In genomic region chr2:238442257-238442656, GRCh38 we compare ENCODE assay signal across 6 cellular contexts. TPM values are rescaled to one million over a fixed set of nuclear protein-coding genes. Genes with fewer than 3 reads are reported as not detected.
A peak's percentile ranks its signal among the peaks of the same experiment; 100 is the strongest.
DNase-seq lines count a peak whose midpoint lies in the region; ATAC-seq and TF ChIP-seq lines count a peak whose summit lies in the region.
"Not testable (repeated sequence)": the region's sequence is repeated elsewhere in the genome, so short reads cannot be mapped to it uniquely, and the experiment has no call there.

No MANE protein-coding gene starts in this region.

- not testable (repeated sequence) for TF ChIP-seq CTCF in CD4-positive, alpha-beta T cell (IDR thresholded peaks at IDR 0.05); HFFc6 (IDR thresholded peaks at IDR 0.05); RWPE2 (IDR thresholded peaks at IDR 0.05; ENCODE audit: poor library complexity, severe bottlenecking); MCF 10A (IDR thresholded peaks at IDR 0.05; ENCODE audit: unreplicated experiment); liver (IDR thresholded peaks at IDR 0.05; ENCODE audit: low read depth, low read length, missing input control); progenitor cell of endocrine pancreas (IDR thresholded peaks at IDR 0.05; ENCODE audit: unreplicated experiment)

- H3K4me3 Mint-ChIP-seq in CD4-positive, alpha-beta T cell; MCF 10A (ENCODE audit: unreplicated experiment); progenitor cell of endocrine pancreas (ENCODE audit: low read depth): not testable (repeated sequence)
- peak overlapping the region; percentile 32; the same call in 1 of the 2 replicates for H3K4me3 Mint-ChIP-seq in HFFc6

- ATAC-seq in CD4-positive, alpha-beta T cell (ENCODE audit: poor library complexity); RWPE2 (ENCODE audit: low read depth): not testable (repeated sequence)

- H3K27me3 Mint-ChIP-seq in CD4-positive, alpha-beta T cell; HFFc6 (ENCODE audit: insufficient read depth); MCF 10A (ENCODE audit: insufficient read depth, unreplicated experiment); progenitor cell of endocrine pancreas: not testable (repeated sequence)

- H3K4me1 ChIP-seq in RWPE2 (ENCODE audit: insufficient read depth, poor library complexity, severe bottlenecking) (peaks cover 55% of the 10 kb centered on the region), liver (ENCODE audit: control insufficient read depth in 4 of 4, insufficient read depth in 4 of 4, low read length in 3 of 4) (peaks cover 18 to 35% (median 23%) of the 10 kb centered on the region in 4 donors)

- CTCF ChIA-PET in CD4-positive, alpha-beta T cell (lab: Charles Lee); MCF 10A (lab: Yijun Ruan, JAX): not testable (repeated sequence)

- H3K4me1 Mint-ChIP-seq in CD4-positive, alpha-beta T cell (ENCODE audit: low read depth): peaks cover 46% of the 10 kb centered on the region
- peaks cover 80% of the 10 kb centered on the region for H3K4me1 Mint-ChIP-seq in HFFc6 (ENCODE audit: low read depth)
- peaks cover 25% of the 10 kb centered on the region for H3K4me1 Mint-ChIP-seq in MCF 10A (ENCODE audit: insufficient read depth, unreplicated experiment)
- peaks cover 24% of the 10 kb centered on the region for H3K4me1 Mint-ChIP-seq in progenitor cell of endocrine pancreas (ENCODE audit: low read depth)

- 44% methylated on average over 6 of the region's 6 CpGs for WGBS in liver

- H3K4me3 ChIP-seq in RWPE2 (ENCODE audit: severe bottlenecking); liver (ENCODE audit: low read depth in 1 of 3, low read length in 3 of 3): not testable (repeated sequence)

- H3K36me3 Mint-ChIP-seq in CD4-positive, alpha-beta T cell (ENCODE audit: low read depth): peaks cover 93% of the 10 kb centered on the region
- peaks cover 74% of the 10 kb centered on the region for H3K36me3 Mint-ChIP-seq in HFFc6 (ENCODE audit: low read depth)
- peaks cover 69% of the 10 kb centered on the region for H3K36me3 Mint-ChIP-seq in MCF 10A (ENCODE audit: insufficient read depth, unreplicated experiment)
- peaks cover 19% of the 10 kb centered on the region for H3K36me3 Mint-ChIP-seq in progenitor cell of endocrine pancreas (ENCODE audit: insufficient read depth)

- not testable (repeated sequence) for H3K9me3 Mint-ChIP-seq in CD4-positive, alpha-beta T cell; HFFc6; MCF 10A (ENCODE audit: unreplicated experiment); progenitor cell of endocrine pancreas (ENCODE audit: low read depth)

- peak overlapping the region; percentile 31 for H3K27ac Mint-ChIP-seq in CD4-positive, alpha-beta T cell
- H3K27ac Mint-ChIP-seq in HFFc6 (peak overlapping the region; percentile 96; the same call in 1 of the 2 replicates), MCF 10A (ENCODE audit: low read depth, unreplicated experiment) (peak overlapping the region; percentile 16), progenitor cell of endocrine pancreas (peak overlapping the region; percentile 59)

- not testable (repeated sequence) for BruUV-seq in MCF 10A (replicated peaks; lab: Mats Ljungman, UMichigan)

- not testable (repeated sequence) for H3K27ac ChIP-seq in CD4-positive, alpha-beta T cell (ENCODE audit: low read depth, low read length)
- H3K27ac ChIP-seq in RWPE2 (ENCODE audit: poor library complexity, severe bottlenecking) (peak overlapping the region; percentile 100), liver (ENCODE audit: low read depth in 1 of 2, low read length in 2 of 2) (peak overlapping the region; percentile 58 to 87)

- TF ChIP-seq RAD21 in liver (IDR thresholded peaks at IDR 0.05): not testable (repeated sequence)

- not testable (repeated sequence) for H3K9ac ChIP-seq in liver (ENCODE audit: low read depth in 1 of 2, low read length in 2 of 2)

- H3K9me3 ChIP-seq in CD4-positive, alpha-beta T cell (ENCODE audit: control insufficient read depth, low read length); RWPE2 (ENCODE audit: severe bottlenecking); liver (ENCODE audit: control insufficient read depth in 4 of 4, low read length in 3 of 4): not testable (repeated sequence)

- not testable (repeated sequence) for DNase-seq in CD4-positive, alpha-beta T cell; HFFc6; RWPE2 (ENCODE audit: low spot score); MCF 10A (ENCODE audit: unreplicated experiment); progenitor cell of endocrine pancreas (ENCODE audit: low spot score, unreplicated experiment)

- peaks cover 96% of the 10 kb centered on the region for H3K36me3 ChIP-seq in RWPE2 (ENCODE audit: low read depth)
- peaks cover 5 to 25% (median 17%) of the 10 kb centered on the region in 4 donors for H3K36me3 ChIP-seq in liver (ENCODE audit: control insufficient read depth in 4 of 4, insufficient read depth in 3 of 4, low read depth in 1 of 4, low read length in 3 of 4)

- not testable (repeated sequence) for H3K27me3 ChIP-seq in CD4-positive, alpha-beta T cell (ENCODE audit: control insufficient read depth, insufficient read depth, low read length); RWPE2 (ENCODE audit: insufficient read depth, poor library complexity, severe bottlenecking); liver (ENCODE audit: control insufficient read depth in 4 of 4, insufficient read depth in 4 of 4, low read length in 3 of 4)

- POLR2A ChIA-PET in CD4-positive, alpha-beta T cell (lab: Charles Lee); MCF 10A (lab: Yijun Ruan, JAX): not testable (repeated sequence)

- intact Hi-C loops in CD4-positive, alpha-beta T cell (cut with DNase I, micrococcal nuclease); MCF 10A (cut with micrococcal nuclease): not testable (repeated sequence)

TF ChIP-seq in liver, 16 proteins besides CTCF, POLR2A, EP300 and RAD21:
- TF ChIP-seq RXRA (IDR thresholded peaks at IDR 0.05) (peak in 1 of 2 donors; percentile 74), JUND (IDR thresholded peaks at IDR 0.05) (peak in 1 of 2 donors; percentile 9)

RNA-seq across cellular contexts. Expression of gene ASB1, which starts 15.5 kb away (rescaled TPM):
- 10 to 100 TPM; 14.3 to 19.6 TPM for total RNA-seq in CD4-positive, alpha-beta T cell
- 10 to 100 TPM; 56.0 to 77.5 (median 74.4) TPM for total RNA-seq in HFFc6 (2021; fragmentation: NEBNext Ultra II Directional; extraction: Animal tissue kit (Norgen Biotek cat#: 25700))
- 104 and 113 TPM in 2 replicates for total RNA-seq in MCF 10A (2022)
- 10 to 100 TPM; 11.5 to 15.2 TPM for total RNA-seq in liver
- 1 to 10 TPM; 6.1 to 9.4 TPM for polyA plus RNA-seq in liver
- total RNA-seq in progenitor cell of endocrine pancreas: 42.3 and 46.8 TPM in 2 replicates

Comparison
In these comparisons a context has a peak if more than half of its experiments do, and no peak if none do; other contexts are left out.
1. H3K27ac Mint-ChIP-seq: peak in every context shown above with its lines; median percentile 96 in HFFc6; 59 in progenitor cell of endocrine pancreas; 31 in CD4-positive, alpha-beta T cell; 16 in MCF 10A.